Comparison of ENCODE assay signal across 8 cellular contexts in genomic region chr1:160739098-160739511, GRCh38. TPM values are rescaled to one million over a fixed set of nuclear protein-coding genes. Genes with fewer than 3 reads are reported as not detected.
DNase-seq lines count a peak whose midpoint lies in the region; ATAC-seq and TF ChIP-seq lines count a peak whose summit lies in the region.

Gene SLAMF7 (plus strand): TSS chr1:160739247. CDS start chr1:160739302, 55 bp downstream.

- TF ChIP-seq CTCF in prostate gland (IDR thresholded peaks at IDR 0.05) (no peak), gastrocnemius medialis (IDR thresholded peaks at IDR 0.05 in 4 of 5, conservative IDR thresholded peaks at IDR 0.05 in 1 of 5) (no peak)

- intact Hi-C loops in prostate gland (cut with DNase I): no loop called here
- intact Hi-C loops in gastrocnemius medialis (cut with DNase I; ENCODE audit: low total_unique reads): no loop called here

- DNase-seq in activated naive CD4-positive, alpha-beta T cell treated with Interleukin-2 at 50 U/mL for 16 hours: peak; percentile 28
- no peak for DNase-seq in activated naive CD4-positive, alpha-beta T cell (lab: John Stamatoyannopoulos, UW)
- DNase-seq in SKM-1 (lab: John Stamatoyannopoulos, UW; ENCODE audit: unreplicated experiment) (peak; percentile 97), caudate nucleus (lab: John Stamatoyannopoulos, UW) (no peak), prostate gland (ENCODE audit: low spot score) (no peak), gastrocnemius medialis (no peak)

- H3K27me3 ChIP-seq in muscle layer of duodenum (ENCODE audit: low read depth, low read length) (no peaks in the 10 kb centered on the region), prostate gland (replicated peaks; ENCODE audit: insufficient read depth) (no peaks in the 10 kb centered on the region), gastrocnemius medialis (no peaks in the 10 kb centered on the region)

- H3K4me3 ChIP-seq in muscle layer of duodenum (ENCODE audit: low read depth in 1 of 2, low read length in 2 of 2) (peak within 1 kb of the TSS in 1 of 2 donors; percentile 23), prostate gland (no peak within 1 kb of the TSS), gastrocnemius medialis (no peak within 1 kb of the TSS)

- ATAC-seq in HG02973 (IDR thresholded peaks at IDR 0.05; ENCODE audit: unreplicated experiment): peak; percentile 59
- no peak for ATAC-seq in gastrocnemius medialis

- in situ Hi-C loops in gastrocnemius medialis (cut with MboI; ENCODE audit: low sequenced_read_pairs in 4 of 4): no loop called here

- H3K36me3 ChIP-seq in muscle layer of duodenum (ENCODE audit: control insufficient read depth in 1 of 2, insufficient read depth in 2 of 2, low read length in 2 of 2): no peaks in the 10 kb centered on the region
- H3K36me3 ChIP-seq in prostate gland: no peaks in the 10 kb centered on the region
- H3K36me3 ChIP-seq in gastrocnemius medialis: no peaks in the 10 kb centered on the region

- H3K9me3 ChIP-seq in muscle layer of duodenum (ENCODE audit: control insufficient read depth in 1 of 2, low read length in 2 of 2): no peaks in the 10 kb centered on the region
- no peaks in the 10 kb centered on the region for H3K9me3 ChIP-seq in prostate gland
- no peaks in the 10 kb centered on the region for H3K9me3 ChIP-seq in gastrocnemius medialis

- peak within 1 kb of the TSS; percentile 28 for H3K27ac ChIP-seq in muscle layer of duodenum (ENCODE audit: low read length)
- no peak within 1 kb of the TSS for H3K27ac ChIP-seq in caudate nucleus (ENCODE audit: low read depth, low read length)
- H3K27ac ChIP-seq in prostate gland: no peak within 1 kb of the TSS
- no peak within 1 kb of the TSS for H3K27ac ChIP-seq in gastrocnemius medialis

- H3K4me1 ChIP-seq in muscle layer of duodenum (ENCODE audit: control insufficient read depth in 1 of 2, insufficient read depth in 2 of 2, low read length in 2 of 2) (no peaks in the 10 kb centered on the region), prostate gland (replicated peaks) (no peaks in the 10 kb centered on the region), gastrocnemius medialis (no peaks in the 10 kb centered on the region)

- TF ChIP-seq POLR2A in prostate gland (IDR thresholded peaks at IDR 0.05) (no peak), gastrocnemius medialis (IDR thresholded peaks at IDR 0.05) (no peak)

- 71% methylated on average over 5 of the region's 5 CpGs for WGBS in prostate gland

RNA-seq across cellular contexts. Expression of gene SLAMF7, which starts in this region (rescaled TPM):
- total RNA-seq in prostate gland (under 1 TPM; 0.14 to 0.51 TPM), gastrocnemius medialis (under 1 TPM in 1 of 4 donors, not detected in 3; 0.81 TPM)

Comparison
In these comparisons a context has a peak if more than half of its experiments do, and no peak if none do; other contexts are left out.
1. DNase-seq: peak in activated naive CD4-positive, alpha-beta T cell treated with Interleukin-2 at 50 U/mL for 16 hours (single experiment) and SKM-1 (single experiment); none in activated naive CD4-positive, alpha-beta T cell (0 of 4), caudate nucleus (0 of 61), prostate gland (single experiment) and gastrocnemius medialis (0 of 2).